ENCODE assay signal across 1 cellular context in genomic region chr19:38701455-38702063, GRCh38.
TF ChIP-seq lines count a peak whose summit lies in the region.

No MANE protein-coding gene starts in this region.

TF ChIP-seq in HepG2, 621 proteins besides CTCF, POLR2A, EP300 and RAD21 (continued from another document and continues in another):
- TF ChIP-seq MEIS2 (CRISPR knock-in tag; IDR thresholded peaks at IDR 0.05) (peak; percentile 51; the same call in 1 of the 2 replicates), CREBL2 (CRISPR knock-in tag; IDR thresholded peaks at IDR 0.05; ENCODE audit: borderline replicate concordance) (no peak), IKZF5 (CRISPR knock-in tag; IDR thresholded peaks at IDR 0.05) (peak; percentile 94), ZMAT3 (CRISPR knock-in tag; conservative IDR thresholded peaks at IDR 0.05) (peak; percentile 75; the same call in 1 of the 2 replicates), RERE (CRISPR knock-in tag; IDR thresholded peaks at IDR 0.05; ENCODE audit: low read depth) (peak; percentile 52; the same call in 1 of the 2 replicates), HOXD1 (CRISPR knock-in tag; IDR thresholded peaks at IDR 0.05) (peak; percentile 32; the same call in 1 of the 2 replicates), ZNF205 (CRISPR knock-in tag; IDR thresholded peaks at IDR 0.05) (peak; percentile 41; the same call in 1 of the 2 replicates), MED13 (CRISPR knock-in tag; IDR thresholded peaks at IDR 0.05) (peak; percentile 64), ZNF737 (CRISPR knock-in tag; IDR thresholded peaks at IDR 0.05; ENCODE audit: borderline replicate concordance) (no peak), ELF4 (CRISPR knock-in tag; IDR thresholded peaks at IDR 0.05; ENCODE audit: borderline replicate concordance) (0 out of 2 replicates have a peak, but pooled peaks have one; percentile 51), ASH2L (IDR thresholded peaks at IDR 0.05; ENCODE audit: insufficient read length, low read depth, low read length) (peak; percentile 98), HIVEP1 (CRISPR knock-in tag; IDR thresholded peaks at IDR 0.05) (peak; percentile 75), ZNF879 (CRISPR knock-in tag; IDR thresholded peaks at IDR 0.05) (0 out of 2 replicates have a peak, but pooled peaks have one; percentile 37), TOE1 (CRISPR knock-in tag; IDR thresholded peaks at IDR 0.05) (no peak), IRF2 (CRISPR knock-in tag; IDR thresholded peaks at IDR 0.05) (peak; percentile 68), SMAD9 (CRISPR knock-in tag; IDR thresholded peaks at IDR 0.05) (no peak), SNAI1 (CRISPR knock-in tag; IDR thresholded peaks at IDR 0.05; ENCODE audit: borderline replicate concordance) (no peak), SYNCRIP (IDR thresholded peaks at IDR 0.05; ENCODE audit: insufficient read depth, low read depth, low read length) (no peak), ZNF703 (CRISPR knock-in tag; IDR thresholded peaks at IDR 0.05; ENCODE audit: borderline replicate concordance) (0 out of 2 replicates have a peak, but pooled peaks have one; percentile 4), ZNF713 (CRISPR knock-in tag; IDR thresholded peaks at IDR 0.05) (no peak), ZNF430 (CRISPR knock-in tag; IDR thresholded peaks at IDR 0.05) (0 out of 2 replicates have a peak, but pooled peaks have one; percentile 39), RFXANK (CRISPR knock-in tag; IDR thresholded peaks at IDR 0.05) (no peak), KDM6A (CRISPR knock-in tag; IDR thresholded peaks at IDR 0.05; ENCODE audit: low read depth) (peak; percentile 98), ZNF891 (CRISPR knock-in tag; IDR thresholded peaks at IDR 0.05) (no peak; the same call in 1 of the 2 replicates), PATZ1 (CRISPR knock-in tag; IDR thresholded peaks at IDR 0.05) (peak; percentile 89), SRY (CRISPR knock-in tag; IDR thresholded peaks at IDR 0.05) (0 out of 2 replicates have a peak, but pooled peaks have one; percentile 24), PTBP1 (IDR thresholded peaks at IDR 0.05; ENCODE audit: low read depth, low read length, poor library complexity, severe bottlenecking) (no peak), ZNF878 (CRISPR knock-in tag; IDR thresholded peaks at IDR 0.05) (0 out of 2 replicates have a peak, but pooled peaks have one; percentile 15), ZFP36L2 (CRISPR knock-in tag; IDR thresholded peaks at IDR 0.05) (no peak), ZNF766 (CRISPR knock-in tag; IDR thresholded peaks at IDR 0.05; ENCODE audit: borderline replicate concordance) (0 out of 2 replicates have a peak, but pooled peaks have one; percentile 54), HNF4G (IDR thresholded peaks at IDR 0.05; ENCODE audit: borderline replicate concordance, low read depth, low read length) (peak; percentile 100), HNF4G (CRISPR knock-in tag; IDR thresholded peaks at IDR 0.05; ENCODE audit: borderline replicate concordance, low read depth) (peak; percentile 100), ZNF605 (CRISPR knock-in tag; IDR thresholded peaks at IDR 0.05) (peak; percentile 72; the same call in 1 of the 2 replicates), ZNF235 (CRISPR knock-in tag; IDR thresholded peaks at IDR 0.05; ENCODE audit: borderline replicate concordance) (no peak), ATRX (CRISPR knock-in tag; IDR thresholded peaks at IDR 0.05; ENCODE audit: borderline replicate concordance) (no peak), GABPB1 (CRISPR knock-in tag; IDR thresholded peaks at IDR 0.05) (peak; percentile 35; the same call in 1 of the 2 replicates), GPBP1L1 (CRISPR knock-in tag; IDR thresholded peaks at IDR 0.05) (no peak), ZNF441 (CRISPR knock-in tag; IDR thresholded peaks at IDR 0.05; ENCODE audit: borderline replicate concordance) (peak; percentile 59; the same call in 1 of the 2 replicates)
- TF ChIP-seq, protein P1, sequence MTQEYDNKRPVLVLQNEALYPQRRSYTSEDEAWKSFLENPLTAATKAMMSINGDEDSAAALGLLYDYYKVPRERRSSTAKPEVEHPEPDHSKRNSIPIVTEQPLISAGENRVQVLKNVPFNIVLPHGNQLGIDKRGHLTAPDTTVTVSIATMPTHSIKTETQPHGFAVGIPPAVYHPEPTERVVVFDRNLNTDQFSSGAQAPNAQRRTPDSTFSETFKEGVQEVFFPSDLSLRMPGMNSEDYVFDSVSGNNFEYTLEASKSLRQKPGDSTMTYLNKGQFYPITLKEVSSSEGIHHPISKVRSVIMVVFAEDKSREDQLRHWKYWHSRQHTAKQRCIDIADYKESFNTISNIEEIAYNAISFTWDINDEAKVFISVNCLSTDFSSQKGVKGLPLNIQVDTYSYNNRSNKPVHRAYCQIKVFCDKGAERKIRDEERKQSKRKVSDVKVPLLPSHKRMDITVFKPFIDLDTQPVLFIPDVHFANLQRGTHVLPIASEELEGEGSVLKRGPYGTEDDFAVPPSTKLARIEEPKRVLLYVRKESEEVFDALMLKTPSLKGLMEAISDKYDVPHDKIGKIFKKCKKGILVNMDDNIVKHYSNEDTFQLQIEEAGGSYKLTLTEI (CRISPR knock-in tag; conservative IDR thresholded peaks at IDR 0.05), result no peak
- TF ChIP-seq, protein P2, sequence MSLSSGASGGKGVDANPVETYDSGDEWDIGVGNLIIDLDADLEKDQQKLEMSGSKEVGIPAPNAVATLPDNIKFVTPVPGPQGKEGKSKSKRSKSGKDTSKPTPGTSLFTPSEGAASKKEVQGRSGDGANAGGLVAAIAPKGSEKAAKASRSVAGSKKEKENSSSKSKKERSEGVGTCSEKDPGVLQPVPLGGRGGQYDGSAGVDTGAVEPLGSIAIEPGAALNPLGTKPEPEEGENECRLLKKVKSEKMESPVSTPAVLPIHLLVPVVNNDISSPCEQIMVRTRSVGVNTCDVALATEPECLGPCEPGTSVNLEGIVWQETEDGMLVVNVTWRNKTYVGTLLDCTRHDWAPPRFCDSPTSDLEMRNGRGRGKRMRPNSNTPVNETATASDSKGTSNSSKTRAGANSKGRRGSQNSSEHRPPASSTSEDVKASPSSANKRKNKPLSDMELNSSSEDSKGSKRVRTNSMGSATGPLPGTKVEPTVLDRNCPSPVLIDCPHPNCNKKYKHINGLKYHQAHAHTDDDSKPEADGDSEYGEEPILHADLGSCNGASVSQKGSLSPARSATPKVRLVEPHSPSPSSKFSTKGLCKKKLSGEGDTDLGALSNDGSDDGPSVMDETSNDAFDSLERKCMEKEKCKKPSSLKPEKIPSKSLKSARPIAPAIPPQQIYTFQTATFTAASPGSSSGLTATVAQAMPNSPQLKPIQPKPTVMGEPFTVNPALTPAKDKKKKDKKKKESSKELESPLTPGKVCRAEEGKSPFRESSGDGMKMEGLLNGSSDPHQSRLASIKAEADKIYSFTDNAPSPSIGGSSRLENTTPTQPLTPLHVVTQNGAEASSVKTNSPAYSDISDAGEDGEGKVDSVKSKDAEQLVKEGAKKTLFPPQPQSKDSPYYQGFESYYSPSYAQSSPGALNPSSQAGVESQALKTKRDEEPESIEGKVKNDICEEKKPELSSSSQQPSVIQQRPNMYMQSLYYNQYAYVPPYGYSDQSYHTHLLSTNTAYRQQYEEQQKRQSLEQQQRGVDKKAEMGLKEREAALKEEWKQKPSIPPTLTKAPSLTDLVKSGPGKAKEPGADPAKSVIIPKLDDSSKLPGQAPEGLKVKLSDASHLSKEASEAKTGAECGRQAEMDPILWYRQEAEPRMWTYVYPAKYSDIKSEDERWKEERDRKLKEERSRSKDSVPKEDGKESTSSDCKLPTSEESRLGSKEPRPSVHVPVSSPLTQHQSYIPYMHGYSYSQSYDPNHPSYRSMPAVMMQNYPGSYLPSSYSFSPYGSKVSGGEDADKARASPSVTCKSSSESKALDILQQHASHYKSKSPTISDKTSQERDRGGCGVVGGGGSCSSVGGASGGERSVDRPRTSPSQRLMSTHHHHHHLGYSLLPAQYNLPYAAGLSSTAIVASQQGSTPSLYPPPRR (CRISPR knock-in tag; IDR thresholded peaks at IDR 0.05; ENCODE audit: borderline replicate concordance), result peak; percentile 84; the same call in 1 of the 2 replicates
